In genomic region chr1:221574529-221574928, GRCh38 we compare ENCODE assay signal across 20 cellular contexts.
DNase-seq lines count a peak whose midpoint lies in the region; ATAC-seq and TF ChIP-seq lines count a peak whose summit lies in the region.
"Had no signal": no experiment of that assay in that cellular context is flagged by ENCODE, and none has a peak within 500 bp of the region (broad histone marks: within the 10 kb centered on the region; RNA-seq: fewer than 3 reads in every experiment).

No MANE protein-coding gene starts in this region.

- H3K4me1 ChIP-seq in esophagus muscularis mucosa (peaks cover 0 to 36% (median 32%) of the 10 kb centered on the region in 4 donors), hepatocyte (ENCODE audit: insufficient read depth) (no peaks in the 10 kb centered on the region), right lobe of liver (no peaks in the 10 kb centered on the region)
- H3K4me1 ChIP-seq: Caco-2 had no signal

- H3K27me3 Mint-ChIP-seq in mesothelial cell of epicardium (ENCODE audit: low read depth) (no peaks in the 10 kb centered on the region), T-cell (no peaks in the 10 kb centered on the region), osteocyte (ENCODE audit: unreplicated experiment) (peaks cover 4% of the 10 kb centered on the region)

- 60% methylated on average over 2 of the region's 2 CpGs for WGBS in esophagus muscularis mucosa
- WGBS in hepatocyte (ENCODE audit: low lambda C conversion rate, missing lambda C conversion rate): 95% methylated on average over 2 of the region's 2 CpGs
- 86% methylated on average over 2 of the region's 2 CpGs for WGBS in right lobe of liver (ENCODE audit: insufficient coverage, low coverage, low lambda C conversion rate, missing lambda C conversion rate)

- H3K9me3 Mint-ChIP-seq in mesothelial cell of epicardium: peaks cover 15% of the 10 kb centered on the region
- H3K9me3 Mint-ChIP-seq in T-cell: peaks cover 0 to 2% (median 0%) of the 10 kb centered on the region in 3 donors
- H3K9me3 Mint-ChIP-seq in osteocyte (ENCODE audit: unreplicated experiment): peaks cover 9% of the 10 kb centered on the region
- H3K9me3 Mint-ChIP-seq: CD4-positive, alpha-beta T cell had no signal

- H3K4me1 Mint-ChIP-seq in mesothelial cell of epicardium (peaks cover 20% of the 10 kb centered on the region), T-cell (no peaks in the 10 kb centered on the region), osteocyte (ENCODE audit: unreplicated experiment) (no peaks in the 10 kb centered on the region)
- H3K4me1 Mint-ChIP-seq: GM23338 had no signal

- peak; percentile 27 for DNase-seq in ELR (ENCODE audit: low read depth)
- DNase-seq in amniotic epithelial cell (ENCODE audit: low read depth): peak; percentile 71
- DNase-seq in esophagus muscularis mucosa (ENCODE audit: extremely low spot score): no peak
- DNase-seq in mesothelial cell of epicardium (ENCODE audit: low spot score in 2 of 2, unreplicated experiment in 2 of 2): no peak
- DNase-seq in hepatocyte (ENCODE audit: low spot score): no peak
- no peak for DNase-seq in right lobe of liver
- DNase-seq in T-cell: no peak
- DNase-seq in osteocyte (ENCODE audit: extremely low spot score, unreplicated experiment): no peak
- DNase-seq: Caco-2; CD4-positive, alpha-beta T cell; DMS153; KG1; NCI-H1417; NCI-H187; NCI-H345; NCI-H524 treated with DMSO at 0.1 percent for 48 hours; SJCRH30; SW 1271 had no signal

- H3K9me3 ChIP-seq in esophagus muscularis mucosa (no peaks in the 10 kb centered on the region), hepatocyte (ENCODE audit: low read depth) (no peaks in the 10 kb centered on the region), right lobe of liver (no peaks in the 10 kb centered on the region)
- H3K9me3 ChIP-seq: Caco-2, SJCRH30 had no signal

- CTCF ChIA-PET in T-cell (lab: Charles Lee): no interaction called here

- H3K4me3 Mint-ChIP-seq in mesothelial cell of epicardium (no peak overlapping the region), T-cell (no peak overlapping the region), osteocyte (ENCODE audit: unreplicated experiment) (no peak overlapping the region)
- H3K4me3 Mint-ChIP-seq: CD4-positive, alpha-beta T cell; GM23338 had no signal

- no peak for ATAC-seq in right lobe of liver
- ATAC-seq in T-cell (replicated peaks in 1 of 4): no peak
- ATAC-seq: GM23338, HepG2 had no signal

- no peaks in the 10 kb centered on the region for H3K9me2 ChIP-seq in hepatocyte (replicated peaks; ENCODE audit: insufficient read depth)

- H2AFZ ChIP-seq in hepatocyte: no peak overlapping the region
- H2AFZ ChIP-seq: GM23338 had no signal

- no peaks in the 10 kb centered on the region for H4K20me1 ChIP-seq in hepatocyte (ENCODE audit: insufficient read depth, poor library complexity, severe bottlenecking)

- H3K27me3 ChIP-seq in esophagus muscularis mucosa (no peaks in the 10 kb centered on the region), hepatocyte (no peaks in the 10 kb centered on the region), right lobe of liver (no peaks in the 10 kb centered on the region)
- H3K27me3 ChIP-seq: SJCRH30 had no signal

- peak overlapping the region; percentile 54 to 65 (median 56) for H3K27ac ChIP-seq in esophagus muscularis mucosa (replicated peaks in 1 of 4)
- no peak overlapping the region for H3K27ac ChIP-seq in hepatocyte
- no peak overlapping the region for H3K27ac ChIP-seq in right lobe of liver
- H3K27ac ChIP-seq: SJCRH30 had no signal

- TF ChIP-seq EP300 in esophagus muscularis mucosa (IDR thresholded peaks at IDR 0.05): no peak

- H3K36me3 Mint-ChIP-seq in mesothelial cell of epicardium: no peaks in the 10 kb centered on the region
- H3K36me3 Mint-ChIP-seq in T-cell: no peaks in the 10 kb centered on the region
- H3K36me3 Mint-ChIP-seq in osteocyte (ENCODE audit: unreplicated experiment): no peaks in the 10 kb centered on the region

- intact Hi-C loops in esophagus muscularis mucosa (cut with DNase I) (no loop called here), right lobe of liver (cut with DNase I) (no loop called here)

- H3K27ac Mint-ChIP-seq in mesothelial cell of epicardium (peak overlapping the region; percentile 4), T-cell (no peak overlapping the region), osteocyte (ENCODE audit: unreplicated experiment) (no peak overlapping the region)
- H3K27ac Mint-ChIP-seq: CD4-positive, alpha-beta T cell; GM23338 had no signal

- H3K36me3 ChIP-seq in esophagus muscularis mucosa (no peaks in the 10 kb centered on the region), hepatocyte (replicated peaks; ENCODE audit: insufficient read depth, low read depth) (no peaks in the 10 kb centered on the region), right lobe of liver (no peaks in the 10 kb centered on the region)
- H3K36me3 ChIP-seq: SJCRH30 had no signal

- TF ChIP-seq POLR2A in esophagus muscularis mucosa (IDR thresholded peaks at IDR 0.05; ENCODE audit: low read depth) (no peak), right lobe of liver (IDR thresholded peaks at IDR 0.05) (no peak)

- no peaks in the 10 kb centered on the region for H3K79me2 ChIP-seq in hepatocyte

- POLR2A ChIA-PET in T-cell (lab: Charles Lee): no interaction called here

- H3K4me2 ChIP-seq in hepatocyte: no peak overlapping the region
- H3K4me2 ChIP-seq: GM23338 had no signal

- H3K4me3 ChIP-seq in esophagus muscularis mucosa (no peak overlapping the region), hepatocyte (no peak overlapping the region), right lobe of liver (no peak overlapping the region)
- H3K4me3 ChIP-seq: GM23338, SJCRH30 had no signal

- TF ChIP-seq CTCF in esophagus muscularis mucosa (IDR thresholded peaks at IDR 0.05) (no peak), mesothelial cell of epicardium (IDR thresholded peaks at IDR 0.05; ENCODE audit: unreplicated experiment) (no peak), hepatocyte (IDR thresholded peaks at IDR 0.05; ENCODE audit: poor library complexity) (no peak), right lobe of liver (IDR thresholded peaks at IDR 0.05) (no peak), osteocyte (IDR thresholded peaks at IDR 0.05) (no peak)

Comparison
In these comparisons a context has a peak if more than half of its experiments do, and no peak if none do; other contexts are left out.
1. DNase-seq: peak in ELR (single experiment) and amniotic epithelial cell (single experiment); none in esophagus muscularis mucosa (single experiment), mesothelial cell of epicardium (0 of 2), hepatocyte (single experiment), right lobe of liver (0 of 3), T-cell (0 of 34) and osteocyte (single experiment).
2. H3K27ac ChIP-seq: peak in esophagus muscularis mucosa (4 of 4); none in hepatocyte (single experiment) and right lobe of liver (0 of 3).